1 cellular context compared by ENCODE assay signal in genomic region chr7:74187915-74188675, GRCh38.
TF ChIP-seq lines count a peak whose summit lies in the region.

No MANE protein-coding gene starts in this region.

TF ChIP-seq in GM23338, 12 proteins besides CTCF, POLR2A, EP300 and RAD21 (continued from another document):
- TF ChIP-seq, protein P1, sequence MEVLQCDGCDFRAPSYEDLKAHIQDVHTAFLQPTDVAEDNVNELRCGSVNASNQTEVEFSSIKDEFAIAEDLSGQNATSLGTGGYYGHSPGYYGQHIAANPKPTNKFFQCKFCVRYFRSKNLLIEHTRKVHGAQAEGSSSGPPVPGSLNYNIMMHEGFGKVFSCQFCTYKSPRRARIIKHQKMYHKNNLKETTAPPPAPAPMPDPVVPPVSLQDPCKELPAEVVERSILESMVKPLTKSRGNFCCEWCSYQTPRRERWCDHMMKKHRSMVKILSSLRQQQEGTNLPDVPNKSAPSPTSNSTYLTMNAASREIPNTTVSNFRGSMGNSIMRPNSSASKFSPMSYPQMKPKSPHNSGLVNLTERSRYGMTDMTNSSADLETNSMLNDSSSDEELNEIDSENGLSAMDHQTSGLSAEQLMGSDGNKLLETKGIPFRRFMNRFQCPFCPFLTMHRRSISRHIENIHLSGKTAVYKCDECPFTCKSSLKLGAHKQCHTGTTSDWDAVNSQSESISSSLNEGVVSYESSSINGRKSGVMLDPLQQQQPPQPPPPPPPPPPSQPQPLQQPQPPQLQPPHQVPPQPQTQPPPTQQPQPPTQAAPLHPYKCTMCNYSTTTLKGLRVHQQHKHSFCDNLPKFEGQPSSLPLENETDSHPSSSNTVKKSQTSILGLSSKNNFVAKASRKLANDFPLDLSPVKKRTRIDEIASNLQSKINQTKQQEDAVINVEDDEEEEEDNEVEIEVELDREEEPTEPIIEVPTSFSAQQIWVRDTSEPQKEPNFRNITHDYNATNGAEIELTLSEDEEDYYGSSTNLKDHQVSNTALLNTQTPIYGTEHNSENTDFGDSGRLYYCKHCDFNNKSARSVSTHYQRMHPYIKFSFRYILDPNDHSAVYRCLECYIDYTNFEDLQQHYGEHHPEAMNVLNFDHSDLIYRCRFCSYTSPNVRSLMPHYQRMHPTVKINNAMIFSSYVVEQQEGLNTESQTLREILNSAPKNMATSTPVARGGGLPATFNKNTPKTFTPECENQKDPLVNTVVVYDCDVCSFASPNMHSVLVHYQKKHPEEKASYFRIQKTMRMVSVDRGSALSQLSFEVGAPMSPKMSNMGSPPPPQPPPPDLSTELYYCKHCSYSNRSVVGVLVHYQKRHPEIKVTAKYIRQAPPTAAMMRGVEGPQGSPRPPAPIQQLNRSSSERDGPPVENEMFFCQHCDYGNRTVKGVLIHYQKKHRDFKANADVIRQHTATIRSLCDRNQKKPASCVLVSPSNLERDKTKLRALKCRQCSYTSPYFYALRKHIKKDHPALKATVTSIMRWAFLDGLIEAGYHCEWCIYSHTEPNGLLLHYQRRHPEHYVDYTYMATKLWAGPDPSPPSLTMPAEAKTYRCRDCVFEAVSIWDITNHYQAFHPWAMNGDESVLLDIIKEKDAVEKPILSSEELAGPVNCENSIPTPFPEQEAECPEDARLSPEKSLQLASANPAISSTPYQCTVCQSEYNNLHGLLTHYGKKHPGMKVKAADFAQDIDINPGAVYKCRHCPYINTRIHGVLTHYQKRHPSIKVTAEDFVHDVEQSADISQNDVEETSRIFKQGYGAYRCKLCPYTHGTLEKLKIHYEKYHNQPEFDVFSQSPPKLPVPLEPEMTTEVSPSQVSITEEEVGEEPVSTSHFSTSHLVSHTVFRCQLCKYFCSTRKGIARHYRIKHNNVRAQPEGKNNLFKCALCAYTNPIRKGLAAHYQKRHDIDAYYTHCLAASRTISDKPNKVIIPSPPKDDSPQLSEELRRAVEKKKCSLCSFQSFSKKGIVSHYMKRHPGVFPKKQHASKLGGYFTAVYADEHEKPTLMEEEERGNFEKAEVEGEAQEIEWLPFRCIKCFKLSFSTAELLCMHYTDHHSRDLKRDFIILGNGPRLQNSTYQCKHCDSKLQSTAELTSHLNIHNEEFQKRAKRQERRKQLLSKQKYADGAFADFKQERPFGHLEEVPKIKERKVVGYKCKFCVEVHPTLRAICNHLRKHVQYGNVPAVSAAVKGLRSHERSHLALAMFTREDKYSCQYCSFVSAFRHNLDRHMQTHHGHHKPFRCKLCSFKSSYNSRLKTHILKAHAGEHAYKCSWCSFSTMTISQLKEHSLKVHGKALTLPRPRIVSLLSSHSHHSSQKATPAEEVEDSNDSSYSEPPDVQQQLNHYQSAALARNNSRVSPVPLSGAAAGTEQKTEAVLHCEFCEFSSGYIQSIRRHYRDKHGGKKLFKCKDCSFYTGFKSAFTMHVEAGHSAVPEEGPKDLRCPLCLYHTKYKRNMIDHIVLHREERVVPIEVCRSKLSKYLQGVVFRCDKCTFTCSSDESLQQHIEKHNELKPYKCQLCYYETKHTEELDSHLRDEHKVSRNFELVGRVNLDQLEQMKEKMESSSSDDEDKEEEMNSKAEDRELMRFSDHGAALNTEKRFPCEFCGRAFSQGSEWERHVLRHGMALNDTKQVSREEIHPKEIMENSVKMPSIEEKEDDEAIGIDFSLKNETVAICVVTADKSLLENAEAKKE (CRISPR knock-in tag; IDR thresholded peaks at IDR 0.05), result no peak
- TF ChIP-seq EZH2 (IDR thresholded peaks at IDR 0.05; ENCODE audit: low read depth, unreplicated experiment), result no peak
- no peak for TF ChIP-seq JUNB (IDR thresholded peaks at IDR 0.05; ENCODE audit: unreplicated experiment)
- no peak for TF ChIP-seq CREB1 (CRISPR knock-in tag; IDR thresholded peaks at IDR 0.05; ENCODE audit: low read depth)
- TF ChIP-seq ZNF114 (CRISPR knock-in tag; IDR thresholded peaks at IDR 0.05), result no peak
- no peak for TF ChIP-seq REST (IDR thresholded peaks at IDR 0.05; ENCODE audit: unreplicated experiment)
- no peak for TF ChIP-seq POLR2AphosphoS5 (IDR thresholded peaks at IDR 0.05; ENCODE audit: low read depth)
- TF ChIP-seq ZNF331 (CRISPR knock-in tag; IDR thresholded peaks at IDR 0.05; ENCODE audit: low read depth), result no peak
- no peak for TF ChIP-seq EZH2phosphoT487 (IDR thresholded peaks at IDR 0.05; ENCODE audit: unreplicated experiment)
